In the genomic region with DNA sequence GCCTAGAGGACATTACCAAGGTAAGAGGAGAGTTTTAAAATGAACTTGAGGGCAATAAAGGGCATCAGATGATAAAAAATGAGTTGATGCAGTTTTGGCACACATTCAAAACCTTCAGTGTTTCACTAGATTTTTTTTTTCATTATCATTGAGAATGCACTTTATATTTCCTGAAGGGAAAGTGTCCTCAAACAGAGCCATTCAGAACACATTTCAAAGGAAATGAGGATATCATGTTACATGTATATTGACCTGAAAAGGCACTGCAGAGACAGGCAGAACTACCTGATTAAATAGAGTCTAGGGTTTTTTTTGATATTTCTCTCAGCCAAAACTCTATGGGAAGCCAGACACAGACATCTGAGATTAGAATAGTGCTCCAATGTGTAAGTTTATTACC, we compare ENCODE assay signal across 25 cellular contexts.
"Had no signal": no experiment of that assay in that cellular context is flagged by ENCODE, and none has a peak within 500 bp of the region (broad histone marks: within the 10 kb centered on the region; RNA-seq: fewer than 3 reads in every experiment).

No MANE protein-coding gene starts in this region.

- H3K27me3 Mint-ChIP-seq: activated B cell treated with CpG ODN at 0.5 μM for 24 hours; activated naive CD8-positive, alpha-beta T cell treated with anti-CD3 and anti-CD28 coated beads, Interleukin-2, amount 10 ng/mL, durations not matched to agents 7 days and 5 days; type B pancreatic cell had no signal

- ATAC-seq: gastrocnemius medialis; natural killer cell treated with Interleukin-12 subunit alpha and Interleukin-12 subunit beta and Interleukin-15 and Interleukin-18, amount 100 ng/mL, for 72 hours; psoas muscle had no signal

- H3K36me3 ChIP-seq: breast epithelium, esophagus squamous epithelium, gastrocnemius medialis, neutrophil, ovary, right atrium auricular region, spleen, thoracic aorta had no signal

- H3K4me1 Mint-ChIP-seq: activated B cell treated with CpG ODN at 0.5 μM for 24 hours; activated naive CD8-positive, alpha-beta T cell treated with anti-CD3 and anti-CD28 coated beads, Interleukin-2, amount 10 ng/mL, durations not matched to agents 7 days and 5 days; endodermal cell had no signal

- H3K27ac ChIP-seq: breast epithelium, esophagus squamous epithelium, gastrocnemius medialis, neutrophil, ovary, psoas muscle, right atrium auricular region, spleen, thoracic aorta had no signal

- H3K4me3 Mint-ChIP-seq: activated B cell treated with CpG ODN at 0.5 μM for 24 hours; activated naive CD8-positive, alpha-beta T cell treated with anti-CD3 and anti-CD28 coated beads, Interleukin-2, amount 10 ng/mL, durations not matched to agents 7 days and 5 days; endodermal cell; natural killer cell treated with Interleukin-12 subunit alpha and Interleukin-12 subunit beta and Interleukin-15 and Interleukin-18, amount 100 ng/mL, for 72 hours; type B pancreatic cell had no signal

- H3K9me3 ChIP-seq: breast epithelium, esophagus squamous epithelium, gastrocnemius medialis, neutrophil, ovary, psoas muscle, right atrium auricular region, thoracic aorta had no signal

- H3K36me3 Mint-ChIP-seq: activated naive CD8-positive, alpha-beta T cell treated with anti-CD3 and anti-CD28 coated beads, Interleukin-2, amount 10 ng/mL, durations not matched to agents 7 days and 5 days had no signal

- H3K27me3 ChIP-seq: breast epithelium, esophagus squamous epithelium, gastrocnemius medialis, neutrophil, ovary, right atrium auricular region, spleen had no signal

- DNase-seq: activated B cell treated with CpG ODN at 0.5 μM for 24 hours; activated CD4-positive, alpha-beta T cell treated with anti-CD3 and anti-CD28 coated beads for 4 hours; activated CD4-positive, alpha-beta T cell treated with anti-CD3 and anti-CD28 coated beads, Interleukin-2, amount 50 U/mL, for 48 hours; activated naive CD4-positive, alpha-beta T cell treated with Interleukin-2 at 50 U/mL for 16 hours; activated naive CD8-positive, alpha-beta T cell treated with anti-CD3 and anti-CD28 coated beads, Interleukin-2, amount 10 ng/mL, durations not matched to agents 7 days and 5 days; activated T-cell treated with anti-CD3 and anti-CD28 coated beads, Interleukin-2, amount 50 U/mL, for 48 hours; amniotic stem cell; cortex of kidney; endodermal cell; esophagus squamous epithelium; gastrocnemius medialis; head of caudate nucleus; hypothalamus; ovary; psoas muscle; spleen; stimulated activated CD4-positive, alpha-beta T cell treated with anti-CD3 and anti-CD28 coated beads, Interleukin-4, amount 100 ng/mL, for 24 hours; stimulated activated naive CD4-positive, alpha-beta T cell treated with Interleukin-2 at 50 U/mL for 16 hours; T1000 had no signal

- H3K27ac Mint-ChIP-seq: activated B cell treated with CpG ODN at 0.5 μM for 24 hours; activated naive CD8-positive, alpha-beta T cell treated with anti-CD3 and anti-CD28 coated beads, Interleukin-2, amount 10 ng/mL, durations not matched to agents 7 days and 5 days; endodermal cell; natural killer cell treated with Interleukin-12 subunit alpha and Interleukin-12 subunit beta and Interleukin-15 and Interleukin-18, amount 100 ng/mL, for 72 hours; type B pancreatic cell had no signal

- H3K4me1 ChIP-seq: breast epithelium, esophagus squamous epithelium, gastrocnemius medialis, psoas muscle, right atrium auricular region, spleen had no signal

- H3K4me3 ChIP-seq: breast epithelium, esophagus squamous epithelium, gastrocnemius medialis, ovary, psoas muscle, right atrium auricular region, spleen, thoracic aorta had no signal
